ENCODE assay signal across 16 cellular contexts in genomic region chr1:67711150-67711849, GRCh38. TPM values are rescaled to one million over a fixed set of nuclear protein-coding genes. Genes with fewer than 3 reads are reported as not detected.
DNase-seq lines count a peak whose midpoint lies in the region; ATAC-seq, FAIRE-seq and TF ChIP-seq lines count a peak whose summit lies in the region.
"Had no signal": no experiment of that assay in that cellular context is flagged by ENCODE, and none has a peak within 500 bp of the region (broad histone marks: within the 10 kb centered on the region; RNA-seq: fewer than 3 reads in every experiment).

No MANE protein-coding gene starts in this region.

- no peaks in the 10 kb centered on the region for H3K9me3 ChIP-seq in astrocyte (ENCODE audit: insufficient read depth, low read depth, low read length)

- no peak overlapping the region for H3K4me3 Mint-ChIP-seq in astrocyte (ENCODE audit: unreplicated experiment)
- no peak overlapping the region for H3K4me3 Mint-ChIP-seq in neural crest cell
- H3K4me3 Mint-ChIP-seq: activated CD8-positive, alpha-beta T cell treated with anti-CD3 and anti-CD28 coated beads for 36 hours had no signal

- peak overlapping the region; percentile 64 for H3K4me2 ChIP-seq in astrocyte (ENCODE audit: low read length)

- H3K36me3 Mint-ChIP-seq in astrocyte (ENCODE audit: low read depth, unreplicated experiment), result peaks cover 8% of the 10 kb centered on the region
- H3K36me3 Mint-ChIP-seq in neural crest cell (ENCODE audit: low read depth), result no peaks in the 10 kb centered on the region

- no peak overlapping the region for H3K9ac ChIP-seq in astrocyte (ENCODE audit: low read length)
- H3K9ac ChIP-seq: parathyroid adenoma had no signal

- H3K4me3 ChIP-seq in astrocyte (ENCODE audit: insufficient read depth, low read depth, low read length), result no peak overlapping the region
- H3K4me3 ChIP-seq: lung had no signal

- peaks cover 59% of the 10 kb centered on the region for H3K79me2 ChIP-seq in astrocyte (ENCODE audit: insufficient read depth, low read length)
- H3K79me2 ChIP-seq: parathyroid adenoma had no signal

- TF ChIP-seq CTCF in astrocyte (IDR thresholded peaks at IDR 0.05; ENCODE audit: insufficient read depth, low read depth, low read length) (no peak), neural crest cell (conservative IDR thresholded peaks at IDR 0.05) (no peak)

- H3K27ac Mint-ChIP-seq in astrocyte (ENCODE audit: unreplicated experiment) (peak overlapping the region; percentile 37), neural crest cell (ENCODE audit: unreplicated experiment) (peak overlapping the region; percentile 72)
- H3K27ac Mint-ChIP-seq: activated CD8-positive, alpha-beta T cell treated with anti-CD3 and anti-CD28 coated beads for 36 hours had no signal

- H3K27ac ChIP-seq in astrocyte (ENCODE audit: low read depth, low read length), result peak overlapping the region; percentile 54
- H3K27ac ChIP-seq: parathyroid adenoma had no signal

- no peaks in the 10 kb centered on the region for H3K9me3 Mint-ChIP-seq in astrocyte (ENCODE audit: unreplicated experiment)
- H3K9me3 Mint-ChIP-seq in neural crest cell, result no peaks in the 10 kb centered on the region
- H3K9me3 Mint-ChIP-seq: activated CD8-positive, alpha-beta T cell treated with anti-CD3 and anti-CD28 coated beads for 36 hours had no signal

- no peaks in the 10 kb centered on the region for H3K27me3 ChIP-seq in astrocyte (ENCODE audit: insufficient read depth, low read length)

- no peak overlapping the region for H2AFZ ChIP-seq in astrocyte (ENCODE audit: low read depth, low read length)
- H2AFZ ChIP-seq: parathyroid adenoma had no signal

- H3K27me3 Mint-ChIP-seq in astrocyte (ENCODE audit: low read depth, unreplicated experiment) (no peaks in the 10 kb centered on the region), neural crest cell (ENCODE audit: low read depth) (no peaks in the 10 kb centered on the region)
- H3K27me3 Mint-ChIP-seq: activated CD8-positive, alpha-beta T cell treated with anti-CD3 and anti-CD28 coated beads for 36 hours had no signal

- ATAC-seq in HG03108 (IDR thresholded peaks at IDR 0.05; ENCODE audit: unreplicated experiment) (peak; percentile 18), GM18505 (IDR thresholded peaks at IDR 0.05; ENCODE audit: unreplicated experiment) (no peak), HG02981 (IDR thresholded peaks at IDR 0.05; ENCODE audit: unreplicated experiment) (no peak)
- ATAC-seq: activated CD8-positive, alpha-beta T cell treated with anti-CD3 and anti-CD28 coated beads for 36 hours had no signal

- peaks cover 60% of the 10 kb centered on the region for H3K4me1 Mint-ChIP-seq in astrocyte (ENCODE audit: low read depth, unreplicated experiment)
- peaks cover 21% of the 10 kb centered on the region for H3K4me1 Mint-ChIP-seq in neural crest cell

- no peaks in the 10 kb centered on the region for H3K36me3 ChIP-seq in astrocyte (ENCODE audit: insufficient read depth, low read length)

- no peak for FAIRE-seq in astrocyte (lab: Jason Lieb, UNC)
- FAIRE-seq: D721Med had no signal

- peaks cover 36% of the 10 kb centered on the region for H4K20me1 ChIP-seq in astrocyte (ENCODE audit: insufficient read depth, low read length)

- DNase-seq in NCI-H1092 treated with DMSO at 0.1 percent for 48 hours (lab: John Stamatoyannopoulos, UW) (peak; percentile 12), NCI-H1092 (lab: John Stamatoyannopoulos, UW) (no peak), astrocyte (ENCODE audit: low read depth) (no peak), neural crest cell (ENCODE audit: low read depth, low spot score) (no peak), HuH-7 (ENCODE audit: low spot score) (no peak)
- DNase-seq: 8988T; activated CD8-positive, alpha-beta T cell treated with anti-CD3 and anti-CD28 coated beads for 36 hours; activated gamma-delta T cell treated with Interleukin-2 at 50 U/mL for 16 hours; caudate nucleus; NCI-H1694 treated with DMSO at 0.1 percent for 48 hours had no signal

- peaks cover 52% of the 10 kb centered on the region for H3K4me1 ChIP-seq in astrocyte (ENCODE audit: insufficient read depth, low read length)
- H3K4me1 ChIP-seq: parathyroid adenoma had no signal

- no peak for TF ChIP-seq POLR2A in GM18505 (IDR thresholded peaks at IDR 0.05; ENCODE audit: borderline replicate concordance, extremely low read depth, insufficient read depth, insufficient read length)

RNA-seq across cellular contexts. Expression of gene GADD45A, which starts 26.3 kb away (rescaled TPM):
- total RNA-seq in astrocyte (127 and 162 TPM in 2 replicates), neural crest cell (16.1 and 17.8 TPM in 2 replicates)
